ENCODE assay signal across 8 cellular contexts in the genomic region with DNA sequence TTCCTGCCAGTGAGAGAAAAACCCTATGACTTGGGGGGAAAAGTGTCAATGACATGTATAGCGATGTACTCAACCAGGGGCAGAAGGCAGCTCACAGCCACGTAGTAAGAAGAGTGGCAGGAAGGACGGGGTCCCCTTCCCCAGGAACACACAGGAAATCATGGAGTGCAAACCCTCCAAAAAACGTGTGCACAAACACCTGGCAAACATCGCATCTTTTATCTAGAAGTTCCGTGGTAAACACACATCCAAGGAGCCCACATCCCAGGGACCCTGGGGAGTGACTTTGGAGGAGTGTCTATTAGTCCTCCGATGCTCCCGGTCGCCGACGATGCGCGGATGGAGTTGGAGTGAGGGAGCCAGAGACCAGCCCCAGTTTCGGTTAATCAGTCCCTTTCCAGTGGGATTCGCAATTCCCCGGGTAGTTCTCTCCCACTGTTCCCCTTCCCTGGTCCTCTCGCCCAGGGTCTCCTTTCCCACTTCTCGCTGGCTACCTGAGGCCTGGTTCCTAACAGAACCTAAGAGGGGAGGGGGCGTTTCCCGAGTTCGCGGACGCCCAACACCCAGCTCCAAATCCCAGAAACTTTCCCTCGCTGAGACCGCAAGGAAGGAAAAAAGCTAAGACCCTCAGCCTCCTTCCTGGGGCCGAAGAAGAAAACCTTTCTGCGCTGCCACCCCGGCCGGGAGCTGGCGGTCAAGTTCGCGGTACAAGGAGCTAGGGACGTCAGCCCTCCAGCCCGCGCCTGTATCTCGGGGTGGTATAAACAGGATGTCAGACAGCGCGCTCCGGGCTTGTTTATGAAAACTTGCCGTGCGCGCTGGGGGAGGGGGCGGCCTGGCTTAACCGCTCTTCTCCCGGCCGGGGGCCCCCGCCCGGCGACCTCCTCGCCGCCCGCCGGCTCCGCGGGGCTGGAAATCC.
DNase-seq lines count a peak whose midpoint lies in the region; ATAC-seq lines count a peak whose summit lies in the region.

No MANE protein-coding gene starts in this region.

- no peaks in the 10 kb centered on the region for H3K9me3 ChIP-seq in muscle layer of duodenum (ENCODE audit: control insufficient read depth in 1 of 2, low read length in 2 of 2)

- ATAC-seq in HG02938 (IDR thresholded peaks at IDR 0.05; ENCODE audit: unreplicated experiment) = peak; percentile 39
- ATAC-seq in stimulated activated effector memory CD8-positive, alpha-beta T cell treated with anti-CD3 and anti-CD28 coated beads, Interleukin-12 subunit alpha, Interleukin-12 subunit beta, amount 100 ng/mL, for 72 hours = peak; percentile 75

- H3K27ac ChIP-seq in epithelial cell of prostate = peak overlapping the region; percentile 51
- H3K27ac ChIP-seq in muscle layer of duodenum (ENCODE audit: low read length) = peak overlapping the region; percentile 90

- H3K27me3 ChIP-seq in muscle layer of duodenum (ENCODE audit: low read depth, low read length) = no peaks in the 10 kb centered on the region

- H3K27ac Mint-ChIP-seq in stimulated activated effector memory CD8-positive, alpha-beta T cell treated with anti-CD3 and anti-CD28 coated beads, Interleukin-12 subunit alpha, Interleukin-12 subunit beta, amount 100 ng/mL, for 72 hours = peak overlapping the region; percentile 83

- peak overlapping the region; percentile 86 for H3K4me3 Mint-ChIP-seq in stimulated activated effector memory CD8-positive, alpha-beta T cell treated with anti-CD3 and anti-CD28 coated beads, Interleukin-12 subunit alpha, Interleukin-12 subunit beta, amount 100 ng/mL, for 72 hours

- no peaks in the 10 kb centered on the region for H3K9me3 Mint-ChIP-seq in stimulated activated effector memory CD8-positive, alpha-beta T cell treated with anti-CD3 and anti-CD28 coated beads, Interleukin-12 subunit alpha, Interleukin-12 subunit beta, amount 100 ng/mL, for 72 hours

- H3K36me3 Mint-ChIP-seq in stimulated activated effector memory CD8-positive, alpha-beta T cell treated with anti-CD3 and anti-CD28 coated beads, Interleukin-12 subunit alpha, Interleukin-12 subunit beta, amount 100 ng/mL, for 72 hours = peaks cover 34% of the 10 kb centered on the region

- peak overlapping the region; percentile 81 to 93 for H3K4me3 ChIP-seq in muscle layer of duodenum (ENCODE audit: low read depth in 1 of 2, low read length in 2 of 2)

- H3K4me1 Mint-ChIP-seq in stimulated activated effector memory CD8-positive, alpha-beta T cell treated with anti-CD3 and anti-CD28 coated beads, Interleukin-12 subunit alpha, Interleukin-12 subunit beta, amount 100 ng/mL, for 72 hours = peaks cover 59% of the 10 kb centered on the region

- DNase-seq in NCI-H2029 (lab: John Stamatoyannopoulos, UW) (peak; percentile 55), NCI-H2029 treated with DMSO at 0.1 percent for 48 hours (lab: John Stamatoyannopoulos, UW) (no peak), NCI-H69 (lab: John Stamatoyannopoulos, UW) (peak; percentile 67), activated T-cell treated with anti-CD3 and anti-CD28 coated beads for 24 hours (ENCODE audit: low read depth) (peak; percentile 38), epithelial cell of prostate (ENCODE audit: low read depth, low spot score) (no peak)
- DNase-seq in stimulated activated effector memory CD8-positive, alpha-beta T cell treated with anti-CD3 and anti-CD28 coated beads, Interleukin-12 subunit alpha, Interleukin-12 subunit beta, amount 100 ng/mL, for 72 hours (ENCODE audit: low spot score in 2 of 2) = peak; percentile 54 to 84

- H3K36me3 ChIP-seq in muscle layer of duodenum (ENCODE audit: control insufficient read depth in 1 of 2, insufficient read depth in 2 of 2, low read length in 2 of 2) = no peaks in the 10 kb centered on the region

- H3K4me1 ChIP-seq in muscle layer of duodenum (ENCODE audit: control insufficient read depth in 1 of 2, insufficient read depth in 2 of 2, low read length in 2 of 2) = peaks cover 3 to 33% of the 10 kb centered on the region in 2 donors

Comparison
In these comparisons a context has a peak if more than half of its experiments do, and no peak if none do; other contexts are left out.
1. DNase-seq: peak in NCI-H2029 (single experiment), NCI-H69 (single experiment), activated T-cell treated with anti-CD3 and anti-CD28 coated beads for 24 hours (single experiment) and stimulated activated effector memory CD8-positive, alpha-beta T cell treated with anti-CD3 and anti-CD28 coated beads, Interleukin-12 subunit alpha, Interleukin-12 subunit beta, amount 100 ng/mL, for 72 hours (2 of 2); none in NCI-H2029 treated with DMSO at 0.1 percent for 48 hours (single experiment) and epithelial cell of prostate (single experiment).